22 cellular contexts compared by ENCODE assay signal in the genomic region with DNA sequence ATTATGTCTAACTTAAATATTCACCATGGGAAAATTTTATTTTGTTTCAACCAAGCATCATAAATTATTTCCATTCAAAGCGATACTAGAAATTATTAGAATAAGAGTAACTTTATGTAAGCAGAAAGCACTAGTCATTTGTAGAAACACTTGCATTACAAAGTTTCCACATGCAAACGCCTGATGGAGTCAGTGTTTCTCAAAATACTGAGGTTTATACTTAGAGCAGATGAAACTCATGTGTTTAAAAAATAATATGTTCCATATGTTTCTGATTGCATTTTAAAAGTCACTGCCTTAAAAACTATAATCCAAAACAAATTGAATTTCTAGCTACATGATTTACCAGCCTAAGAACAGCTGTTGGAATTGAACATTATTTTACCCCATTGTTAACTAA.
"Had no signal": no experiment of that assay in that cellular context is flagged by ENCODE, and none has a peak within 500 bp of the region (broad histone marks: within the 10 kb centered on the region; RNA-seq: fewer than 3 reads in every experiment).

No MANE protein-coding gene starts in this region.

- H3K9ac ChIP-seq: KMS-11 had no signal

- H3K4me1 Mint-ChIP-seq: IgD-negative memory B cell had no signal

- H3K4me2 ChIP-seq: KMS-11 had no signal

- H3K27me3 Mint-ChIP-seq: IgD-negative memory B cell had no signal

- H3K27ac Mint-ChIP-seq: IgD-negative memory B cell had no signal

- H3K27ac ChIP-seq: HL-60, KMS-11, RWPE1 had no signal

- H3K4me3 ChIP-seq: K562 had no signal

- H3K36me3 Mint-ChIP-seq: IgD-negative memory B cell had no signal

- H3K4me3 Mint-ChIP-seq: IgD-negative memory B cell had no signal

- H3K9me3 Mint-ChIP-seq: IgD-negative memory B cell had no signal

- DNase-seq: Kasumi-1, MV-4-11, NCI-H1048, NCI-H1105 treated with DMSO at 0.1 percent for 48 hours, NCI-H1417 treated with DMSO at 0.1 percent for 48 hours, NCI-H146, NCI-H187, NCI-H2029, NCI-H2081 treated with DMSO at 0.1 percent for 48 hours, NCI-H2171, NCI-H226, NCI-H446 treated with DMSO at 0.1 percent for 48 hours, NCI-H510A treated with DMSO at 0.1 percent for 48 hours, NCI-H69, NCI-H774, PC-3, SHP77 had no signal
